In genomic region chr2:191935247-191935646, GRCh38 we compare ENCODE assay signal across 11 cellular contexts.
DNase-seq lines count a peak whose midpoint lies in the region; ATAC-seq lines count a peak whose summit lies in the region.
"Had no signal": no experiment of that assay in that cellular context is flagged by ENCODE, and none has a peak within 500 bp of the region (broad histone marks: within the 10 kb centered on the region; RNA-seq: fewer than 3 reads in every experiment).

No MANE protein-coding gene starts in this region.

- DNase-seq in DMS153 treated with DMSO at 0.1 percent for 48 hours (lab: John Stamatoyannopoulos, UW; ENCODE audit: unreplicated experiment) (peak; percentile 55), NCI-H1436 (lab: John Stamatoyannopoulos, UW) (peak; percentile 46), NCI-H524 (lab: John Stamatoyannopoulos, UW) (peak; percentile 95 to 98), fibroblast of gingiva (ENCODE audit: low read depth) (peak; percentile 30), hypothalamus (lab: John Stamatoyannopoulos, UW) (no peak), GM19240 (ENCODE audit: insufficient read length, low spot score) (no peak)
- DNase-seq: activated CD8-positive, alpha-beta memory T cell treated with anti-CD3 and anti-CD28 coated beads, Interleukin-2, amount 50 U/mL, for 4 hours; activated naive CD8-positive, alpha-beta T cell treated with anti-CD3 and anti-CD28 coated beads, Interleukin-2, amount 10 ng/mL, durations not matched to agents 7 days and 5 days; left ventricle myocardium inferior had no signal

- ATAC-seq in GM19035 (IDR thresholded peaks at IDR 0.05; ENCODE audit: unreplicated experiment) (no peak), GM19463 (IDR thresholded peaks at IDR 0.05; ENCODE audit: unreplicated experiment) (no peak)

Comparison
In these comparisons a context has a peak if more than half of its experiments do, and no peak if none do; other contexts are left out.
1. DNase-seq: peak in DMS153 treated with DMSO at 0.1 percent for 48 hours (single experiment), NCI-H1436 (single experiment), NCI-H524 (2 of 2) and fibroblast of gingiva (single experiment); none in hypothalamus (0 of 51) and GM19240 (single experiment).